1 cellular context compared by ENCODE assay signal in the genomic region with DNA sequence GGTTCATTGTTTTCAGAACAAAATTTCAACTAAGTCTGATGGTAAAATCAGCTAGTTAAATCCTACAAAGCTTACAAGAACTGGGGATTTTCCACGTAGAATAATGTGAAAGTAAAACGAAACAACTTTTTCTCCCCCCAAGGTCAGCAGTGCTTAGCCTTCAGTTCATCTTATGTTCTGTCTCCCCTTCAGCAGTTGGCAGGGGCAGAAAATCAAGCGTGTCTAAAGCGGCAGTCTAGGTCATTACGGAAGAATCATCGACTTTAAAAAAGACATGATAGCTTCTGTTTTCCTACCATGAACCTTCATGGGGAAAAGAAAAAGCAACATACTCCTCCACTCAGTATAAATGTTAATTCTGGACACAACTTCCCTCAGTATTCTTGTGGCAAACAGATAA.
TF ChIP-seq lines count a peak whose summit lies in the region.

No MANE protein-coding gene starts in this region.

TF ChIP-seq in GM12891, 5 proteins besides CTCF, POLR2A, EP300 and RAD21:
- TF ChIP-seq SPI1 (IDR thresholded peaks at IDR 0.05; ENCODE audit: low read depth, low read length) (no peak), POLR2AphosphoS5 (IDR thresholded peaks at IDR 0.05; ENCODE audit: low read depth, low read length) (no peak), TAF1 (IDR thresholded peaks at IDR 0.05; ENCODE audit: low read depth, low read length) (no peak), POU2F2 (IDR thresholded peaks at IDR 0.05; ENCODE audit: low read depth, low read length) (no peak), PAX5 (IDR thresholded peaks at IDR 0.05; ENCODE audit: insufficient read depth, low read length, severe bottlenecking) (no peak)
